Comparison of ENCODE assay signal across 12 cellular contexts in the genomic region with DNA sequence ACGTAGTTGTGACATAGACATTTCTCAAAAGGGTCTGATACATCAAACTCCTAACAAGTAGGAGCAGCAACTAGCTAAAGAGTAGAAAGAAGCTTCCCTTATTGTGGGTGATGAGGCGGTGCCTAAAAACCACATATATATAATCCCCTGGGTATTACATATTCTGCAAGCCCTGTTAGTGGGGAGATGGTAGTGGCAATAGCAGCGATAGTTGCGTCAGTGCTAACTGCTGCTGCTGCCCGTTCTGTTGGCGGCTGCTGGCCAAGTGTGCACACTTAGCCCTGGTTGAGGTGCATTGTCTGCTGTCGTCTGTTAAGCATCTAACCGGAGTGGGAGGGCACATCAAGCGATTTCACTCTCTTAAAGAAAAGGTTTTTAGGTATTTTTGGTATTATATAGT. TPM values are rescaled to one million over a fixed set of nuclear protein-coding genes. Genes with fewer than 3 reads are reported as not detected.
DNase-seq lines count a peak whose midpoint lies in the region; ATAC-seq and TF ChIP-seq lines count a peak whose summit lies in the region.
"Had no signal": no experiment of that assay in that cellular context is flagged by ENCODE, and none has a peak within 500 bp of the region (broad histone marks: within the 10 kb centered on the region; RNA-seq: fewer than 3 reads in every experiment).

No MANE protein-coding gene starts in this region.

- H2BK12ac ChIP-seq in mesenchymal stem cell (ENCODE audit: low read length in 2 of 2) = no peak overlapping the region

- no peak overlapping the region for H4K8ac ChIP-seq in mesenchymal stem cell (ENCODE audit: low read length)

- no peak overlapping the region for H3K14ac ChIP-seq in mesenchymal stem cell (ENCODE audit: low read length in 2 of 2)

- intact Hi-C loops in natural killer cell (cut with micrococcal nuclease) = no loop called here

- no peaks in the 10 kb centered on the region for H3K4me1 ChIP-seq in mesenchymal stem cell (ENCODE audit: control insufficient read depth, insufficient read depth, low read depth, low read length)

- H3K4me1 Mint-ChIP-seq in natural killer cell = peaks cover 34 to 45% of the 10 kb centered on the region in 2 donors

- no peak overlapping the region for H3K27ac ChIP-seq in mesenchymal stem cell (ENCODE audit: low read length, poor library complexity, severe bottlenecking)

- no peak overlapping the region for H3K18ac ChIP-seq in mesenchymal stem cell (ENCODE audit: low read depth in 1 of 2, low read length in 2 of 2)

- H4K91ac ChIP-seq in mesenchymal stem cell (ENCODE audit: low read length) = no peak overlapping the region

- no peaks in the 10 kb centered on the region for H3K79me1 ChIP-seq in mesenchymal stem cell (replicated peaks; ENCODE audit: low read length, poor library complexity, severe bottlenecking)

- peak overlapping the region; percentile 97 for H3K27ac Mint-ChIP-seq in natural killer cell
- H3K27ac Mint-ChIP-seq: IgD-negative memory B cell had no signal

- no peak overlapping the region for H2AFZ ChIP-seq in mesenchymal stem cell (ENCODE audit: low read depth, low read length)

- H2BK5ac ChIP-seq in mesenchymal stem cell (ENCODE audit: low read depth, low read length, poor library complexity, severe bottlenecking) = no peak overlapping the region

- no peak overlapping the region for H3K4me2 ChIP-seq in mesenchymal stem cell (ENCODE audit: low read length, poor library complexity, severe bottlenecking)

- no peak overlapping the region for H3K9ac ChIP-seq in mesenchymal stem cell (ENCODE audit: low read length)

- DNase-seq in SKM-1 treated with dmso at 0.1 percent for 144 hours (lab: John Stamatoyannopoulos, UW; ENCODE audit: unreplicated experiment) (peak; percentile 96), natural killer cell (peak; percentile 39), NCI-H748 (lab: John Stamatoyannopoulos, UW; ENCODE audit: unreplicated experiment) (no peak), foreskin melanocyte (no peak), mesenchymal stem cell (no peak)
- DNase-seq: dermis blood vessel endothelial cell, NCI-H524 had no signal

- no peak overlapping the region for H3K4ac ChIP-seq in mesenchymal stem cell (ENCODE audit: low read depth in 1 of 2, low read length in 2 of 2)

- H3K36me3 Mint-ChIP-seq in natural killer cell = peaks cover 14% of the 10 kb centered on the region

- WGBS in mesenchymal stem cell = 98% methylated on average over 5 of the region's 9 CpGs

- H3K9me3 Mint-ChIP-seq in natural killer cell = no peaks in the 10 kb centered on the region
- H3K9me3 Mint-ChIP-seq: IgD-negative memory B cell had no signal

- H3K27me3 Mint-ChIP-seq in natural killer cell (ENCODE audit: low read depth in 2 of 2) = peaks cover 0 to 7% of the 10 kb centered on the region in 2 donors

- no peak overlapping the region for H2AK5ac ChIP-seq in mesenchymal stem cell (ENCODE audit: low read length, severe bottlenecking)

- no peak overlapping the region for H2BK15ac ChIP-seq in mesenchymal stem cell (ENCODE audit: low read depth, poor library complexity, severe bottlenecking)

- no peak overlapping the region for H2BK120ac ChIP-seq in mesenchymal stem cell (ENCODE audit: low read depth, low read length)

- peak overlapping the region; percentile 84 for H3K4me3 Mint-ChIP-seq in natural killer cell

- H3K9me3 ChIP-seq in mesenchymal stem cell (ENCODE audit: control insufficient read depth, low read length) = no peaks in the 10 kb centered on the region

- peaks cover 0 to 13% of the 10 kb centered on the region in 2 experiments for H3K36me3 ChIP-seq in mesenchymal stem cell (ENCODE audit: control insufficient read depth in 1 of 2, insufficient read depth in 2 of 2, low read depth in 1 of 2, low read length in 2 of 2)

- H3K27me3 ChIP-seq in mesenchymal stem cell (ENCODE audit: control insufficient read depth in 1 of 2, insufficient read depth in 1 of 2, low read length in 2 of 2) = peaks cover 0 to 3% of the 10 kb centered on the region in 2 experiments

- TF ChIP-seq CTCF in natural killer cell (IDR thresholded peaks at IDR 0.05) = no peak

- H3K4me3 ChIP-seq in mesenchymal stem cell (ENCODE audit: insufficient read depth in 1 of 2, low read depth in 1 of 2, low read length in 2 of 2) = no peak overlapping the region
- H3K4me3 ChIP-seq: lung had no signal

- ATAC-seq in GM19351 (IDR thresholded peaks at IDR 0.05; ENCODE audit: unreplicated experiment) (peak; percentile 68), HG03060 (IDR thresholded peaks at IDR 0.05; ENCODE audit: low read depth, unreplicated experiment) (peak; percentile 70), natural killer cell (peak; percentile 58 to 75 (median 63))

- H3K23ac ChIP-seq in mesenchymal stem cell (ENCODE audit: low read length in 2 of 2) = no peak overlapping the region

RNA-seq across cellular contexts. Expression of a gene that starts 35.8 kb away (rescaled TPM):
- total RNA-seq in natural killer cell = 1 to 10 TPM; 1.4 to 2.6 (median 2.4) TPM
- 1.9 TPM for polyA plus RNA-seq in mesenchymal stem cell (2013, experiment 1 of 2)
- 2.2 TPM for polyA plus RNA-seq in mesenchymal stem cell (2013, experiment 2 of 2)
- polyA plus RNA-seq: IgD-negative memory B cell had no signal

RNA-seq across cellular contexts. Expression of a gene that starts 59.9 kb away (rescaled TPM):
- not detected for total RNA-seq in natural killer cell
- not detected for polyA plus RNA-seq in mesenchymal stem cell (2013, experiment 1 of 2)
- polyA plus RNA-seq in mesenchymal stem cell (2013, experiment 2 of 2) = not detected
- total RNA-seq: dermis blood vessel endothelial cell, lung, renal cortical epithelial cell had no signal
- polyA plus RNA-seq: IgD-negative memory B cell, lung had no signal

Comparison
In these comparisons a context has a peak if more than half of its experiments do, and no peak if none do; other contexts are left out.
1. DNase-seq: peak in SKM-1 treated with dmso at 0.1 percent for 144 hours (single experiment) and natural killer cell (single experiment); none in NCI-H748 (single experiment), foreskin melanocyte (single experiment) and mesenchymal stem cell (single experiment).
2. Peak in every context shown above with its lines, with median percentiles within 50 percentile points of each other: ATAC-seq.